ENCODE assay signal across 10 cellular contexts in the genomic region with DNA sequence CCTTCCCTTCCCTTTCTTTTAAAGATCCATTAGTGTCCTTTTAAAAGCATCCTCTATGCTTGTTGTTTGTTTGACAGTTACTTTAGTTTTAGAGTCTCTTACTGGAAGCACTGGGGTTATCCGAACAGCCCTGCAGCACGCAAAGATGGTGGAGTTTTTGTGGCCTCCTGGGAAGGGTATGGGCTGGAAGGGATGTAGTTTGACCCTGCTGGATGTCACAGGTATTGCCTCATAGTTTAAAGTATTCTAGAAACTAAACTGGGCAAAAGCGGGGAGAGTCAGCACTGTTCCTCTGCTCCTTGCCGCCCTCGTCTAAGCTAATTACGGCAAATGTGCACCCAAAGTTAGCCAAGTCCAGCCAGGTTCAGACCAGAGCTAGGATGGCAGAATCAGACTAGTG. TPM values are rescaled to one million over a fixed set of nuclear protein-coding genes. Genes with fewer than 3 reads are reported as not detected.
A peak's percentile ranks its signal among the peaks of the same experiment; 100 is the strongest.
DNase-seq lines count a peak whose midpoint lies in the region; ATAC-seq and TF ChIP-seq lines count a peak whose summit lies in the region.
"Had no signal": no experiment of that assay in that cellular context is flagged by ENCODE, and none has a peak within 500 bp of the region (broad histone marks: within the 10 kb centered on the region; RNA-seq: fewer than 3 reads in every experiment).

No MANE protein-coding gene starts in this region.

- CTCF ChIA-PET in CD4-positive, alpha-beta T cell (lab: Charles Lee), result no interaction called here
- CTCF ChIA-PET in OCI-LY7 (lab: Charles Lee; ENCODE audit: unreplicated experiment), result no interaction called here

- BruUV-seq in OCI-LY7 (replicated peaks; lab: Mats Ljungman, UMichigan), result no TSS peak

- no peaks in the 10 kb centered on the region for H3K9me2 ChIP-seq in GM23338 (ENCODE audit: insufficient read depth)
- H3K9me2 ChIP-seq in OCI-LY7 (ENCODE audit: insufficient read depth, low read length), result no peaks in the 10 kb centered on the region

- H3K4me1 ChIP-seq in GM23338 (ENCODE audit: insufficient read depth) (no peaks in the 10 kb centered on the region), OCI-LY7 (ENCODE audit: insufficient read depth, low read length, poor library complexity, severe bottlenecking) (no peaks in the 10 kb centered on the region), suprapubic skin (no peaks in the 10 kb centered on the region)

- TF ChIP-seq POLR2A in suprapubic skin (IDR thresholded peaks at IDR 0.05), result no peak

- POLR2A ChIA-PET in CD4-positive, alpha-beta T cell (lab: Charles Lee), result interaction anchor here (0.7 kb wide), 1 partner anchor 40 kb away, joined by 3 read pairs; no protein-coding TSS in a partner anchor
- POLR2A ChIA-PET in OCI-LY7 (lab: Charles Lee), result interaction anchor here (1.2 kb wide), 1 partner anchor 10 kb away, joined by 4 read pairs; no protein-coding TSS in a partner anchor

- H3K27ac ChIP-seq in C4-2B (no peak overlapping the region), GM23338 (ENCODE audit: low read depth) (no peak overlapping the region), OCI-LY7 (ENCODE audit: low read depth, low read length, poor library complexity, severe bottlenecking) (no peak overlapping the region), suprapubic skin (no peak overlapping the region)
- H3K27ac ChIP-seq in CD4-positive, alpha-beta T cell (ENCODE audit: low read depth, low read length), result no peak overlapping the region

- H4K20me1 ChIP-seq in GM23338 (replicated peaks; ENCODE audit: insufficient read depth), result no peaks in the 10 kb centered on the region
- H4K20me1 ChIP-seq in OCI-LY7 (ENCODE audit: insufficient read depth, low read length), result no peaks in the 10 kb centered on the region

- peaks cover 2% of the 10 kb centered on the region; the same call in 1 of the 3 replicates for H3K4me1 Mint-ChIP-seq in GM23338
- no peaks in the 10 kb centered on the region for H3K4me1 Mint-ChIP-seq in CD4-positive, alpha-beta T cell (ENCODE audit: low read depth)
- H3K4me1 Mint-ChIP-seq: activated B cell treated with CpG ODN at 0.5 μM for 24 hours had no signal

- TF ChIP-seq CTCF in C4-2B (conservative IDR thresholded peaks at IDR 0.05) (peak; percentile 63), GM23338 (conservative IDR thresholded peaks at IDR 0.05; ENCODE audit: low read depth in 2 of 2) (peak; percentile 20 to 53; a peak in 2 of 4 replicates), OCI-LY7 (conservative IDR thresholded peaks at IDR 0.05; ENCODE audit: low read length) (no peak), suprapubic skin (IDR thresholded peaks at IDR 0.05) (no peak)
- TF ChIP-seq CTCF in CD4-positive, alpha-beta T cell (IDR thresholded peaks at IDR 0.05), result no peak

- no peaks in the 10 kb centered on the region for H3K9me3 Mint-ChIP-seq in GM23338
- H3K9me3 Mint-ChIP-seq in CD4-positive, alpha-beta T cell, result no peaks in the 10 kb centered on the region
- H3K9me3 Mint-ChIP-seq: activated B cell treated with CpG ODN at 0.5 μM for 24 hours had no signal

- H3K79me2 ChIP-seq in GM23338 (replicated peaks; ENCODE audit: insufficient read depth) (no peaks in the 10 kb centered on the region), OCI-LY7 (ENCODE audit: insufficient read depth, low read depth, low read length) (no peaks in the 10 kb centered on the region)

- no peaks in the 10 kb centered on the region for H3K9me3 ChIP-seq in CD4-positive, alpha-beta T cell (ENCODE audit: control insufficient read depth, low read length)
- H3K9me3 ChIP-seq in OCI-LY7 (ENCODE audit: low read length), result no peaks in the 10 kb centered on the region
- no peaks in the 10 kb centered on the region for H3K9me3 ChIP-seq in suprapubic skin
- H3K9me3 ChIP-seq: MG63 had no signal

- H3K4me3 ChIP-seq in GM23338 (no peak overlapping the region), OCI-LY7 (ENCODE audit: low read depth, low read length, poor library complexity, severe bottlenecking) (no peak overlapping the region), suprapubic skin (no peak overlapping the region)
- H3K4me3 ChIP-seq: MG63 had no signal

- no peaks in the 10 kb centered on the region for H3K27me3 Mint-ChIP-seq in GM23338 (ENCODE audit: insufficient read depth, low read depth, poor library complexity)
- no peaks in the 10 kb centered on the region for H3K27me3 Mint-ChIP-seq in CD4-positive, alpha-beta T cell
- H3K27me3 Mint-ChIP-seq: activated B cell treated with CpG ODN at 0.5 μM for 24 hours had no signal

- intact Hi-C loops in CD4-positive, alpha-beta T cell (cut with DNase I, micrococcal nuclease), result loop anchor here in 1 of 2 experiments (5.0 to 10.0 kb wide), 3 partner anchors 294 to 556 kb away; no protein-coding TSS in a partner anchor
- intact Hi-C loops in OCI-LY7 (cut with micrococcal nuclease; ENCODE audit: unreplicated experiment), result no loop called here

- H3K4me3 Mint-ChIP-seq in GM23338, result no peak overlapping the region
- no peak overlapping the region for H3K4me3 Mint-ChIP-seq in CD4-positive, alpha-beta T cell
- H3K4me3 Mint-ChIP-seq: activated B cell treated with CpG ODN at 0.5 μM for 24 hours had no signal

- H3K4me2 ChIP-seq in GM23338, result no peak overlapping the region
- no peak overlapping the region for H3K4me2 ChIP-seq in OCI-LY7 (ENCODE audit: low read length)

- WGBS in suprapubic skin, result 95% methylated on average over 6 of the region's 6 CpGs

- no peak overlapping the region for H3K27ac Mint-ChIP-seq in GM23338
- no peak overlapping the region for H3K27ac Mint-ChIP-seq in CD4-positive, alpha-beta T cell
- H3K27ac Mint-ChIP-seq: activated B cell treated with CpG ODN at 0.5 μM for 24 hours had no signal

- no peaks in the 10 kb centered on the region for H3K27me3 ChIP-seq in GM23338 (ENCODE audit: insufficient read depth)
- H3K27me3 ChIP-seq in CD4-positive, alpha-beta T cell (ENCODE audit: control insufficient read depth, insufficient read depth, low read length), result no peaks in the 10 kb centered on the region
- H3K27me3 ChIP-seq in suprapubic skin, result no peaks in the 10 kb centered on the region
- H3K27me3 ChIP-seq: MG63 had no signal

- no peaks in the 10 kb centered on the region for H3K36me3 ChIP-seq in GM23338 (ENCODE audit: insufficient read depth)
- H3K36me3 ChIP-seq in OCI-LY7 (ENCODE audit: insufficient read depth, low read length), result no peaks in the 10 kb centered on the region
- H3K36me3 ChIP-seq in suprapubic skin, result no peaks in the 10 kb centered on the region
- H3K36me3 ChIP-seq: MG63 had no signal

- H3K36me3 Mint-ChIP-seq in GM23338 (ENCODE audit: low read depth), result no peaks in the 10 kb centered on the region
- H3K36me3 Mint-ChIP-seq in CD4-positive, alpha-beta T cell (ENCODE audit: low read depth), result no peaks in the 10 kb centered on the region

- 0 out of 2 replicates have a peak overlapping the region, but pooled peaks have one; percentile 33 for H2AFZ ChIP-seq in GM23338
- H2AFZ ChIP-seq in OCI-LY7 (ENCODE audit: low read length), result no peak overlapping the region

- no peak for TF ChIP-seq EP300 in suprapubic skin (IDR thresholded peaks at IDR 0.05)

- no peaks in the 10 kb centered on the region for H3F3A ChIP-seq in GM23338 (replicated peaks; ENCODE audit: low read depth)

- peak; percentile 74 for DNase-seq in GM23338 (ENCODE audit: low spot score)
- DNase-seq in OCI-M1 (lab: John Stamatoyannopoulos, UW), result peak; percentile 39
- DNase-seq in iPS DF 19.7 (ENCODE audit: low read depth, low spot score), result peak; percentile 25
- DNase-seq in CD4-positive, alpha-beta T cell, result no peak
- no peak for DNase-seq in SHP77 (lab: John Stamatoyannopoulos, UW)
- no peak for DNase-seq in OCI-LY7 (ENCODE audit: low spot score)
- DNase-seq in suprapubic skin (ENCODE audit: low spot score in 2 of 2), result no peak
- DNase-seq: activated B cell treated with CpG ODN at 0.5 μM for 24 hours, MG63 had no signal

- peak; percentile 97 for ATAC-seq in GM23338
- ATAC-seq in CD4-positive, alpha-beta T cell (ENCODE audit: poor library complexity), result no peak

TF ChIP-seq in GM23338, 12 proteins besides CTCF, POLR2A, EP300 and RAD21 (continues in another document):
- TF ChIP-seq ZNF114 (CRISPR knock-in tag; IDR thresholded peaks at IDR 0.05), result no peak

RNA-seq across cellular contexts. Expression of a gene that starts 35.8 kb away (rescaled TPM):
- 26.8 and 31.3 TPM in 2 replicates for total RNA-seq in GM23338 (2014; rRNA removed; shearing (Covaris generic))
- 35.2 and 36.9 TPM in 2 replicates for polyA plus RNA-seq in GM23338 (2016; fragmentation: Nextera tagmentation; extraction: Ambion mirVana)
- 1 to 10 TPM; 1.2 to 2.8 TPM for total RNA-seq in CD4-positive, alpha-beta T cell
- not detected in 2 replicates for total RNA-seq in OCI-LY7 (2014; rRNA removed; shearing (Covaris generic))
- total RNA-seq in OCI-LY7 (2022) (not detected in 2 replicates), suprapubic skin (10 to 100 TPM; 64.9 to 87.9 (median 72.1) TPM)

Comparison
In these comparisons a context has a peak if more than half of its experiments do, and no peak if none do; other contexts are left out.
1. CTCF ChIP-seq: peak in C4-2B (single experiment) and GM23338 (2 of 2); none in CD4-positive, alpha-beta T cell (single experiment), OCI-LY7 (single experiment) and suprapubic skin (0 of 2).
2. DNase-seq: peak in GM23338 (single experiment), OCI-M1 (single experiment) and iPS DF 19.7 (single experiment); none in CD4-positive, alpha-beta T cell (0 of 10), SHP77 (0 of 2), OCI-LY7 (single experiment) and suprapubic skin (0 of 2).